ENCODE assay signal across 1 cellular context in genomic region chr6:106136172-106136571, GRCh38.
TF ChIP-seq lines count a peak whose summit lies in the region.

No MANE protein-coding gene starts in this region.

TF ChIP-seq in HepG2, 621 proteins besides CTCF, POLR2A, EP300 and RAD21:
- TF ChIP-seq ZNF142 (CRISPR knock-in tag; IDR thresholded peaks at IDR 0.05) (no peak), ZNF768 (CRISPR knock-in tag; IDR thresholded peaks at IDR 0.05) (peak; percentile 29; the same call in 1 of the 2 replicates)
TF ChIP-seq in HepG2: peak in this region for 1.
